1 cellular context compared by ENCODE assay signal in the genomic region with DNA sequence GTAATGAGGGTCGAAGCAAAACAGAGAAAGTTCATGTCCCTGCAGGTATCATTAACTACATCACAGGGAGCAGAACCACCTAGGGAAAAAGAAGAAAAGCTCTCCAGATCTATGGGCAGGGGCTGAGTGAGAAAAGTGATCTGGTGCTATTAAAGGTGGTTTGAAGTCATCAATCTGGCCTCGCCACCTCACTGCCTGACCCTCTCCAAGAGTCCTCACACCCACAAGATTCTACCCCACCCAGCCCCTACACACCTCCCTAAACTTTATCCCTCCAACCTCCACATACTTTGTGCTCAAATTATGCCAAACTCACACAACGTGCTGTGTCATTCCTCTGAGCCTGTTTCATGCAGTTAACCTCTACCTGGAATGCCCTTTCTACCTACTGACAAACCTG.
TF ChIP-seq lines count a peak whose summit lies in the region.

No MANE protein-coding gene starts in this region.

TF ChIP-seq in HCT116, 20 proteins besides CTCF, POLR2A, EP300 and RAD21 (continued from another document):
- TF ChIP-seq, protein P1, sequence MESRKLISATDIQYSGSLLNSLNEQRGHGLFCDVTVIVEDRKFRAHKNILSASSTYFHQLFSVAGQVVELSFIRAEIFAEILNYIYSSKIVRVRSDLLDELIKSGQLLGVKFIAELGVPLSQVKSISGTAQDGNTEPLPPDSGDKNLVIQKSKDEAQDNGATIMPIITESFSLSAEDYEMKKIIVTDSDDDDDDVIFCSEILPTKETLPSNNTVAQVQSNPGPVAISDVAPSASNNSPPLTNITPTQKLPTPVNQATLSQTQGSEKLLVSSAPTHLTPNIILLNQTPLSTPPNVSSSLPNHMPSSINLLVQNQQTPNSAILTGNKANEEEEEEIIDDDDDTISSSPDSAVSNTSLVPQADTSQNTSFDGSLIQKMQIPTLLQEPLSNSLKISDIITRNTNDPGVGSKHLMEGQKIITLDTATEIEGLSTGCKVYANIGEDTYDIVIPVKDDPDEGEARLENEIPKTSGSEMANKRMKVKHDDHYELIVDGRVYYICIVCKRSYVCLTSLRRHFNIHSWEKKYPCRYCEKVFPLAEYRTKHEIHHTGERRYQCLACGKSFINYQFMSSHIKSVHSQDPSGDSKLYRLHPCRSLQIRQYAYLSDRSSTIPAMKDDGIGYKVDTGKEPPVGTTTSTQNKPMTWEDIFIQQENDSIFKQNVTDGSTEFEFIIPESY (IDR thresholded peaks at IDR 0.05; ENCODE audit: extremely low read depth, insufficient replicate concordance, low read length), result no peak
- TF ChIP-seq SRF (IDR thresholded peaks at IDR 0.05; ENCODE audit: low read depth) (no peak), TCF7L2 (IDR thresholded peaks at IDR 0.05; ENCODE audit: borderline replicate concordance, extremely low read depth, insufficient read depth, insufficient read length) (no peak), POLR2AphosphoS5 (IDR thresholded peaks at IDR 0.05; ENCODE audit: low read depth, low read length) (no peak), EGR1 (IDR thresholded peaks at IDR 0.05; ENCODE audit: low read depth) (no peak), ZFX (IDR thresholded peaks at IDR 0.05) (no peak), CEBPB (IDR thresholded peaks at IDR 0.05; ENCODE audit: low read depth) (no peak), SIN3A (IDR thresholded peaks at IDR 0.05; ENCODE audit: low read depth) (no peak), CBX3 (IDR thresholded peaks at IDR 0.05; ENCODE audit: low read depth) (no peak), JUND (IDR thresholded peaks at IDR 0.05) (no peak), EZH2phosphoT487 (IDR thresholded peaks at IDR 0.05; ENCODE audit: borderline replicate concordance) (no peak)
- TF ChIP-seq, protein P2, sequence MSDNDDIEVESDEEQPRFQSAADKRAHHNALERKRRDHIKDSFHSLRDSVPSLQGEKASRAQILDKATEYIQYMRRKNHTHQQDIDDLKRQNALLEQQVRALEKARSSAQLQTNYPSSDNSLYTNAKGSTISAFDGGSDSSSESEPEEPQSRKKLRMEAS (IDR thresholded peaks at IDR 0.05), result no peak
